Comparison of ENCODE assay signal across 14 cellular contexts in genomic region chr2:54240515-54241219, GRCh38. TPM values are rescaled to one million over a fixed set of nuclear protein-coding genes. Genes with fewer than 3 reads are reported as not detected.
DNase-seq lines count a peak whose midpoint lies in the region; ATAC-seq, FAIRE-seq and TF ChIP-seq lines count a peak whose summit lies in the region.
"Had no signal": no experiment of that assay in that cellular context is flagged by ENCODE, and none has a peak within 500 bp of the region (broad histone marks: within the 10 kb centered on the region; RNA-seq: fewer than 3 reads in every experiment).

No MANE protein-coding gene starts in this region.

- H3K36me3 Mint-ChIP-seq in astrocyte (ENCODE audit: low read depth, unreplicated experiment) = no peaks in the 10 kb centered on the region

- H3K4me1 ChIP-seq in astrocyte (ENCODE audit: insufficient read depth, low read length) (peaks cover 20% of the 10 kb centered on the region), heart right ventricle (peaks cover 0 to 30% (median 14%) of the 10 kb centered on the region in 9 donors), gastrocnemius medialis (peaks cover 15 to 27% of the 10 kb centered on the region in 2 donors), vagina (no peaks in the 10 kb centered on the region)
- H3K4me1 ChIP-seq: BLaER1 treated with 17β-estradiol and CSF1 and Interleukin-3, amounts not matched to agents 10 nM and 100 nM had no signal

- H3K79me2 ChIP-seq in astrocyte (ENCODE audit: insufficient read depth, low read length) = no peaks in the 10 kb centered on the region

- H3K4me3 ChIP-seq in astrocyte (ENCODE audit: insufficient read depth, low read depth, low read length) (no peak overlapping the region), heart right ventricle (no peak overlapping the region), gastrocnemius medialis (no peak overlapping the region), vagina (no peak overlapping the region)
- H3K4me3 ChIP-seq: BLaER1 treated with 17β-estradiol and CSF1 and Interleukin-3, amounts not matched to agents 10 nM and 100 nM had no signal

- DNase-seq in ELR (ENCODE audit: low read depth) = peak; percentile 53
- peak; percentile 67 for DNase-seq in astrocyte (ENCODE audit: low read depth)
- DNase-seq in heart right ventricle = no peak
- peak; percentile 60 to 75 for DNase-seq in gastrocnemius medialis
- DNase-seq in NCI-H1436 treated with DMSO at 0.1 percent for 48 hours (lab: John Stamatoyannopoulos, UW) = no peak
- no peak for DNase-seq in vagina (ENCODE audit: extremely low spot score in 2 of 2)
- DNase-seq in mesenteric fat pad (ENCODE audit: low spot score) = no peak
- no peak for DNase-seq in NCI-H2171 (lab: John Stamatoyannopoulos, UW)
- DNase-seq: NCI-H2029 treated with DMSO at 0.1 percent for 48 hours; stimulated activated CD4-positive, alpha-beta T cell treated with anti-CD3 and anti-CD28 coated beads, Interleukin-4, amount 100 ng/mL, for 4 hours had no signal

- H3K36me3 ChIP-seq in astrocyte (ENCODE audit: insufficient read depth, low read length) (no peaks in the 10 kb centered on the region), heart right ventricle (no peaks in the 10 kb centered on the region), gastrocnemius medialis (no peaks in the 10 kb centered on the region), vagina (no peaks in the 10 kb centered on the region)
- H3K36me3 ChIP-seq: BLaER1 treated with 17β-estradiol and CSF1 and Interleukin-3, amounts not matched to agents 10 nM and 100 nM had no signal

- H3K27me3 Mint-ChIP-seq in astrocyte (ENCODE audit: low read depth, unreplicated experiment) = no peaks in the 10 kb centered on the region

- H3K9ac ChIP-seq in astrocyte (ENCODE audit: low read length) = peak overlapping the region; percentile 5
- H3K9ac ChIP-seq: BLaER1 treated with 17β-estradiol and CSF1 and Interleukin-3, amounts not matched to agents 10 nM and 100 nM; KMS-11 had no signal

- 51 to 72% methylated on average over 4 of the region's 4 CpGs for WGBS in heart right ventricle, 2 donors

- peak overlapping the region; percentile 67 for H3K4me2 ChIP-seq in astrocyte (ENCODE audit: low read length)
- H3K4me2 ChIP-seq: BLaER1 treated with 17β-estradiol and CSF1 and Interleukin-3, amounts not matched to agents 10 nM and 100 nM; KMS-11 had no signal

- no peaks in the 10 kb centered on the region for H3K9me3 Mint-ChIP-seq in astrocyte (ENCODE audit: unreplicated experiment)

- ATAC-seq in heart right ventricle (peak; percentile 39 to 89 (median 70)), gastrocnemius medialis (peak; percentile 86 to 92)

- no peaks in the 10 kb centered on the region for H4K20me1 ChIP-seq in astrocyte (ENCODE audit: insufficient read depth, low read length)
- H4K20me1 ChIP-seq: BLaER1 treated with 17β-estradiol and CSF1 and Interleukin-3, amounts not matched to agents 10 nM and 100 nM had no signal

- H3K27me3 ChIP-seq in astrocyte (ENCODE audit: insufficient read depth, low read length) (no peaks in the 10 kb centered on the region), heart right ventricle (no peaks in the 10 kb centered on the region), gastrocnemius medialis (no peaks in the 10 kb centered on the region), vagina (no peaks in the 10 kb centered on the region)
- H3K27me3 ChIP-seq: BLaER1 treated with 17β-estradiol and CSF1 and Interleukin-3, amounts not matched to agents 10 nM and 100 nM had no signal

- no peak for TF ChIP-seq POLR2A in gastrocnemius medialis (IDR thresholded peaks at IDR 0.05)
- TF ChIP-seq POLR2A in vagina (IDR thresholded peaks at IDR 0.05) = no peak

- H3K4me3 Mint-ChIP-seq in astrocyte (ENCODE audit: unreplicated experiment) = peak overlapping the region; percentile 8

- peak overlapping the region; percentile 87 for H3K27ac Mint-ChIP-seq in astrocyte (ENCODE audit: unreplicated experiment)

- H3K9me3 ChIP-seq in astrocyte (ENCODE audit: insufficient read depth, low read depth, low read length) (no peaks in the 10 kb centered on the region), heart right ventricle (peaks cover 0 to 12% (median 0%) of the 10 kb centered on the region in 11 donors), gastrocnemius medialis (no peaks in the 10 kb centered on the region), vagina (no peaks in the 10 kb centered on the region)
- H3K9me3 ChIP-seq: BLaER1 treated with 17β-estradiol and CSF1 and Interleukin-3, amounts not matched to agents 10 nM and 100 nM had no signal

- no peak overlapping the region for H2AFZ ChIP-seq in astrocyte (ENCODE audit: low read depth, low read length)

- TF ChIP-seq CTCF in astrocyte (IDR thresholded peaks at IDR 0.05; ENCODE audit: insufficient read depth, low read depth, low read length) (no peak), heart right ventricle (IDR thresholded peaks at IDR 0.05) (no peak), gastrocnemius medialis (IDR thresholded peaks at IDR 0.05 in 4 of 5, conservative IDR thresholded peaks at IDR 0.05 in 1 of 5) (no peak), vagina (IDR thresholded peaks at IDR 0.05) (no peak)

- H3K27ac ChIP-seq in astrocyte (ENCODE audit: low read depth, low read length) = peak overlapping the region; percentile 36
- peak overlapping the region in 9 of 10 donors; percentile 36 to 68 (median 54) for H3K27ac ChIP-seq in heart right ventricle
- peak overlapping the region; percentile 42 to 57 (median 53) for H3K27ac ChIP-seq in gastrocnemius medialis
- no peak overlapping the region for H3K27ac ChIP-seq in vagina
- H3K27ac ChIP-seq: BLaER1 treated with 17β-estradiol and CSF1 and Interleukin-3, amounts not matched to agents 10 nM and 100 nM; KMS-11 had no signal

- peaks cover 26% of the 10 kb centered on the region for H3K4me1 Mint-ChIP-seq in astrocyte (ENCODE audit: low read depth, unreplicated experiment)

- FAIRE-seq in astrocyte (lab: Jason Lieb, UNC) = peak; percentile 47
- FAIRE-seq: RCC 7860 had no signal

- intact Hi-C loops in heart right ventricle (cut with DNase I) (no loop called here), gastrocnemius medialis (cut with DNase I; ENCODE audit: low total_unique reads) (no loop called here), vagina (cut with DNase I) (no loop called here)

- in situ Hi-C loops in gastrocnemius medialis (cut with MboI; ENCODE audit: low sequenced_read_pairs in 4 of 4) = no loop called here

RNA-seq across cellular contexts. Expression of gene TSPYL6, which starts 15.4 kb away (rescaled TPM):
- total RNA-seq in astrocyte (not detected in 2 replicates), heart right ventricle (under 1 TPM in 3 of 10 donors, not detected in 7; 0.07 to 0.21 (median 0.20) TPM), gastrocnemius medialis (not detected), vagina (not detected), mesenteric fat pad (not detected)
- under 1 TPM; 0.01 to 0.22 TPM for polyA plus RNA-seq in heart right ventricle
- polyA plus RNA-seq: adipose tissue had no signal

Comparison
In these comparisons a context has a peak if more than half of its experiments do, and no peak if none do; other contexts are left out.
1. DNase-seq: peak in ELR (single experiment), astrocyte (single experiment) and gastrocnemius medialis (2 of 2); none in heart right ventricle (0 of 2), NCI-H1436 treated with DMSO at 0.1 percent for 48 hours (single experiment), vagina (0 of 2), mesenteric fat pad (single experiment) and NCI-H2171 (single experiment).